ENCODE assay signal across 11 cellular contexts in genomic region chr1:54331843-54332688, GRCh38.
DNase-seq lines count a peak whose midpoint lies in the region; TF ChIP-seq lines count a peak whose summit lies in the region.
"Had no signal": no experiment of that assay in that cellular context is flagged by ENCODE, and none has a peak within 500 bp of the region (broad histone marks: within the 10 kb centered on the region; RNA-seq: fewer than 3 reads in every experiment).

No MANE protein-coding gene starts in this region.

- H3K9ac ChIP-seq in adipocyte (ENCODE audit: low read length) = peak overlapping the region; percentile 13
- H3K9ac ChIP-seq in MM.1S (ENCODE audit: low read length) = no peak overlapping the region

- no peaks in the 10 kb centered on the region for H3K36me3 ChIP-seq in adipocyte (ENCODE audit: control insufficient read depth, insufficient read depth, low read length, severe bottlenecking)
- H3K36me3 ChIP-seq in muscle layer of duodenum (ENCODE audit: control insufficient read depth in 1 of 2, insufficient read depth in 2 of 2, low read length in 2 of 2) = peaks cover 0 to 4% of the 10 kb centered on the region in 2 donors
- no peaks in the 10 kb centered on the region for H3K36me3 ChIP-seq in tibial artery
- H3K36me3 ChIP-seq in MM.1S (replicated peaks; ENCODE audit: insufficient read depth, low read length) = no peaks in the 10 kb centered on the region

- no peaks in the 10 kb centered on the region for H3F3A ChIP-seq in MM.1S (ENCODE audit: insufficient read depth, low read length)

- H3K4me1 Mint-ChIP-seq in activated naive CD4-positive, alpha-beta T cell treated with anti-CD3 and anti-CD28 coated beads, Interleukin-2, amount 10 ng/mL, durations not matched to agents 7 days and 5 days = peaks cover 14% of the 10 kb centered on the region

- CTCF ChIA-PET in activated naive CD4-positive, alpha-beta T cell treated with anti-CD3 and anti-CD28 coated beads, Interleukin-2, amount 10 ng/mL, durations not matched to agents 7 days and 5 days (lab: Charles Lee) = no interaction called here

- H3K27me3 ChIP-seq in adipocyte (replicated peaks; ENCODE audit: control insufficient read depth, insufficient read depth, low read length) (no peaks in the 10 kb centered on the region), muscle layer of duodenum (ENCODE audit: low read depth, low read length) (no peaks in the 10 kb centered on the region), tibial artery (no peaks in the 10 kb centered on the region), MM.1S (replicated peaks; ENCODE audit: insufficient read depth, low read length) (no peaks in the 10 kb centered on the region)

- H3K79me2 ChIP-seq in MM.1S (ENCODE audit: low read length) = peaks cover 54% of the 10 kb centered on the region

- H4K20me1 ChIP-seq in MM.1S (ENCODE audit: insufficient read depth, low read length) = no peaks in the 10 kb centered on the region

- H3K27ac ChIP-seq in muscle layer of duodenum (ENCODE audit: low read length) = peak overlapping the region; percentile 59
- H3K27ac ChIP-seq in tibial artery = peak overlapping the region; percentile 79 to 82
- H3K27ac ChIP-seq in MM.1S (ENCODE audit: low read length) = no peak overlapping the region
- H3K27ac ChIP-seq: epithelial cell of prostate had no signal

- H3K27ac Mint-ChIP-seq in activated naive CD4-positive, alpha-beta T cell treated with anti-CD3 and anti-CD28 coated beads, Interleukin-2, amount 10 ng/mL, durations not matched to agents 7 days and 5 days = peak overlapping the region; percentile 71

- no peak for TF ChIP-seq CTCF in tibial artery (IDR thresholded peaks at IDR 0.05)
- no peak for TF ChIP-seq CTCF in MM.1S (IDR thresholded peaks at IDR 0.05; ENCODE audit: low read length)

- H3K36me3 Mint-ChIP-seq in activated naive CD4-positive, alpha-beta T cell treated with anti-CD3 and anti-CD28 coated beads, Interleukin-2, amount 10 ng/mL, durations not matched to agents 7 days and 5 days = peaks cover 13% of the 10 kb centered on the region

- peaks cover 68% of the 10 kb centered on the region for H3K4me1 ChIP-seq in adipocyte (ENCODE audit: control insufficient read depth, insufficient read depth, low read length)
- H3K4me1 ChIP-seq in muscle layer of duodenum (ENCODE audit: control insufficient read depth in 1 of 2, insufficient read depth in 2 of 2, low read length in 2 of 2) = peaks cover 52 to 98% of the 10 kb centered on the region in 2 donors
- peaks cover 0 to 98% (median 87%) of the 10 kb centered on the region in 4 donors for H3K4me1 ChIP-seq in tibial artery
- no peaks in the 10 kb centered on the region for H3K4me1 ChIP-seq in MM.1S (ENCODE audit: low read length)

- no peak for DNase-seq in activated naive CD4-positive, alpha-beta T cell treated with anti-CD3 and anti-CD28 coated beads, Interleukin-2, amount 10 ng/mL, durations not matched to agents 7 days and 5 days
- no peak for DNase-seq in activated naive CD4-positive, alpha-beta T cell treated with anti-CD3 and anti-CD28 coated beads, Interleukin-2, amount 50 U/mL, for 16 hours
- DNase-seq in adipocyte (ENCODE audit: low read depth) (no peak), tibial artery (no peak), GM19238 (ENCODE audit: insufficient read length, low spot score) (no peak), MM.1S (no peak), NCI-H2196 (lab: John Stamatoyannopoulos, UW; ENCODE audit: unreplicated experiment) (no peak)
- DNase-seq: GF-D8, T-helper 17 cell had no signal

- H3K9me3 ChIP-seq in adipocyte (ENCODE audit: control insufficient read depth, low read length) = no peaks in the 10 kb centered on the region
- no peaks in the 10 kb centered on the region for H3K9me3 ChIP-seq in muscle layer of duodenum (ENCODE audit: control insufficient read depth in 1 of 2, low read length in 2 of 2)
- H3K9me3 ChIP-seq in tibial artery = no peaks in the 10 kb centered on the region
- H3K9me3 ChIP-seq in MM.1S (replicated peaks; ENCODE audit: insufficient read depth, low read length) = no peaks in the 10 kb centered on the region

- no peaks in the 10 kb centered on the region for H3K27me3 Mint-ChIP-seq in activated naive CD4-positive, alpha-beta T cell treated with anti-CD3 and anti-CD28 coated beads, Interleukin-2, amount 10 ng/mL, durations not matched to agents 7 days and 5 days
- H3K27me3 Mint-ChIP-seq: T-helper 17 cell had no signal

- H3K4me2 ChIP-seq in MM.1S (ENCODE audit: low read depth, low read length) = no peak overlapping the region

- H3K4me3 ChIP-seq in adipocyte (ENCODE audit: low read length) = no peak overlapping the region
- H3K4me3 ChIP-seq in muscle layer of duodenum (ENCODE audit: low read depth in 1 of 2, low read length in 2 of 2) = no peak overlapping the region
- H3K4me3 ChIP-seq in tibial artery = no peak overlapping the region
- H3K4me3 ChIP-seq in MM.1S (ENCODE audit: low read length) = no peak overlapping the region

- H3K9me3 Mint-ChIP-seq in activated naive CD4-positive, alpha-beta T cell treated with anti-CD3 and anti-CD28 coated beads, Interleukin-2, amount 10 ng/mL, durations not matched to agents 7 days and 5 days = no peaks in the 10 kb centered on the region

- no peaks in the 10 kb centered on the region for H3K9me2 ChIP-seq in MM.1S (replicated peaks; ENCODE audit: insufficient read depth, low read length)

- H2AFZ ChIP-seq in MM.1S (ENCODE audit: low read length) = no peak overlapping the region

- intact Hi-C loops in tibial artery (cut with DNase I; ENCODE audit: low total_unique reads) = loop anchor here (10.0 kb wide), 1 partner anchor 57 kb away; no protein-coding TSS in a partner anchor

- H3K4me3 Mint-ChIP-seq in activated naive CD4-positive, alpha-beta T cell treated with anti-CD3 and anti-CD28 coated beads, Interleukin-2, amount 10 ng/mL, durations not matched to agents 7 days and 5 days = no peak overlapping the region
